In the genomic region with DNA sequence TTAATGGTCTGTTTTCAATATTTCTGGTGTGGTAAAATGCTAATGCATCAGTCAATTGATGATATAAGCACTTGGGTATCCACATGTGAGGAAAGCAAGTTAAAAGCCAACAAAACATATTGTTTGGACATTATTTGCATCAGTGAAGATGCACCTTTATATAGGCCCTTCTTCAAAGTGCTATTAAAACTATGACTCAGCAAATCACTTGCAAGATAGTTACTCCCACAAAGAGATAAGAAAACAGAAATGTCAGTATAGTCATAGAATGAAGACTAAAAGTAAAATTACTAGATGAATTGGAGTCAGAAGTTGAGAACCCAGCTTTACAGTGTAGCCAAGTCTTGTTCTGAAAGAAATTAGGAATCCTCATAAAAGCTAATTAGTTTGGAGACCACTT, we compare ENCODE assay signal across 2 cellular contexts.
TF ChIP-seq lines count a peak whose summit lies in the region.

No MANE protein-coding gene starts in this region.

TF ChIP-seq in HepG2, 621 proteins besides CTCF, POLR2A, EP300 and RAD21 (continues in another document):
- TF ChIP-seq NFE2L2 (IDR thresholded peaks at IDR 0.05; ENCODE audit: low read length), result peak; percentile 87
- TF ChIP-seq SALL2 (CRISPR knock-in tag; IDR thresholded peaks at IDR 0.05), result no peak
- no peak for TF ChIP-seq ZNF660 (CRISPR knock-in tag; IDR thresholded peaks at IDR 0.05; ENCODE audit: borderline replicate concordance, low read depth)
- no peak for TF ChIP-seq MXI1 (IDR thresholded peaks at IDR 0.05; ENCODE audit: borderline replicate concordance, low read depth, low read length)
- no peak for TF ChIP-seq ZNF414 (CRISPR knock-in tag; IDR thresholded peaks at IDR 0.05)
- TF ChIP-seq, protein P1, sequence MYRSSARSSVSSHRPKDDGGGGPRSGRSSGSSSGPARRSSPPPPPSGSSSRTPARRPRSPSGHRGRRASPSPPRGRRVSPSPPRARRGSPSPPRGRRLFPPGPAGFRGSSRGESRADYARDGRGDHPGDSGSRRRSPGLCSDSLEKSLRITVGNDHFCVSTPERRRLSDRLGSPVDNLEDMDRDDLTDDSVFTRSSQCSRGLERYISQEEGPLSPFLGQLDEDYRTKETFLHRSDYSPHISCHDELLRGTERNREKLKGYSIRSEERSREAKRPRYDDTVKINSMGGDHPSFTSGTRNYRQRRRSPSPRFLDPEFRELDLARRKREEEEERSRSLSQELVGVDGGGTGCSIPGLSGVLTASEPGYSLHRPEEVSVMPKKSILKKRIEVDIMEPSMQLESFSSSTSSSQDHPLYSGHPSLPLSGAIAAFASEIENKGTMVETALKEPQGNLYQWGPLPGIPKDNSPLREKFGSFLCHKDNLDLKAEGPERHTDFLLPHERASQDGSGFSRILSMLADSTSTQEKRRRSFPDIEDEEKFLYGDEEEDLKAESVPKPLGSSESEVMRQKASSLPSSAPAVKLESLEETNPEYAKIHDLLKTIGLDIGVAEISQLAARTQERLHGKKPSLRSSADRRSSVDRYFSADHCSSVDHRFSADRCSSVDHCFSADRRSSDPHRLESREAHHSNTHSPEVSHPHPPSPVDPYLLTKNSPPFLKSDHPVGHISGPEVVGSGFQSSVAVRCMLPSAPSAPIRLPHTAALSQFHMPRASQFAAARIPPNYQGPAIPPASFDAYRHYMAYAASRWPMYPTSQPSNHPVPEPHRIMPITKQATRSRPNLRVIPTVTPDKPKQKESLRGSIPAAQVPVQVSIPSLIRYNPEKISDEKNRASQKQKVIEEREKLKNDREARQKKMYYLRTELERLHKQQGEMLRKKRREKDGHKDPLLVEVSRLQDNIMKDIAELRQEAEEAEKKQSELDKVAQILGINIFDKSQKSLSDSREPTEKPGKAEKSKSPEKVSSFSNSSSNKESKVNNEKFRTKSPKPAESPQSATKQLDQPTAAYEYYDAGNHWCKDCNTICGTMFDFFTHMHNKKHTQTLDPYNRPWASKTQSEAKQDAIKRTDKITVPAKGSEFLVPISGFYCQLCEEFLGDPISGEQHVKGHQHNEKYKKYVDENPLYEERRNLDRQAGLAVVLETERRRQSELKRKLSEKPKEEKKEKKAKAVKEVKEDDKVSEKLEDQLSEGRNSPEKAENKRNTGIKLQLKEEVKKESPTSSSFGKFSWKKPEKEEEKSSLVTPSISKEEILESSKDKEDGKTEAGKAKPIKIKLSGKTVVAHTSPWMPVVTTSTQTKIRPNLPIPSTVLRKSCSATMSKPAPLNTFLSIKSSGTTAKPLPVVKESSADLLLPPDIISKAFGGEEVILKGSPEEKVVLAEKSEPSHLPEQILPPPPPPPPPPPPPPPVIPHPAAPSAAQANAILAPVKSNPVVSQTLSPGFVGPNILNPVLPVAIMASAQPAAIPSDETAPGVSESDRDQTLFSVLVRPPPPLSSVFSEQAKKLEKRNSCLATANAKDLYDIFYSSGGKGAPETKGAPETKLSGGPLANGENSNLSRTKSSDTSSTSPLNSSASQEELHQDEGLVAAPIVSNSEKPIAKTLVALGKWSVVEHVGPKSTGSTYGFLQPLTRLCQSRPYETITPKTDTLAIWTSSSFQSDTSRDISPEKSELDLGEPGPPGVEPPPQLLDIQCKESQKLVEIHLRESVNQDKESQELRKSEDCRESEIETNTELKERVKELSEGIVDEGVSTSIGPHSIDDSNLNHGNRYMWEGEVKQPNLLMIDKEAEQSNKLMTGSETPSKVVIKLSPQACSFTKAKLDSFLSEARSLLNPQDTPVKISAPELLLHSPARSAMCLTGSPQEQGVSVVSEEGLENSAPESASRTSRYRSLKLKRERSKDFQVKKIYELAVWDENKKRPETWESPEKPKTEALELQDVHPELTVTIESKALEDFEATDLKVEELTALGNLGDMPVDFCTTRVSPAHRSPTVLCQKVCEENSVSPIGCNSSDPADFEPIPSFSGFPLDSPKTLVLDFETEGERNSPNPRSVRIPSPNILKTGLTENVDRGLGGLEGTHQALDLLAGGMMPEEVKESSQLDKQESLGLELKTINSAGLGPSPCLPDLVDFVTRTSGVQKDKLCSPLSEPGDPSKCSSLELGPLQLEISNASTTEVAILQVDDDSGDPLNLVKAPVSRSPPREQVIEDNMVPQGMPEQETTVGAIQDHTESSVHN (CRISPR knock-in tag; IDR thresholded peaks at IDR 0.05), result no peak
- TF ChIP-seq, protein P2, sequence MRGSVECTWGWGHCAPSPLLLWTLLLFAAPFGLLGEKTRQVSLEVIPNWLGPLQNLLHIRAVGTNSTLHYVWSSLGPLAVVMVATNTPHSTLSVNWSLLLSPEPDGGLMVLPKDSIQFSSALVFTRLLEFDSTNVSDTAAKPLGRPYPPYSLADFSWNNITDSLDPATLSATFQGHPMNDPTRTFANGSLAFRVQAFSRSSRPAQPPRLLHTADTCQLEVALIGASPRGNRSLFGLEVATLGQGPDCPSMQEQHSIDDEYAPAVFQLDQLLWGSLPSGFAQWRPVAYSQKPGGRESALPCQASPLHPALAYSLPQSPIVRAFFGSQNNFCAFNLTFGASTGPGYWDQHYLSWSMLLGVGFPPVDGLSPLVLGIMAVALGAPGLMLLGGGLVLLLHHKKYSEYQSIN (CRISPR knock-in tag; IDR thresholded peaks at IDR 0.05; ENCODE audit: borderline replicate concordance), result no peak
- no peak for TF ChIP-seq HMGXB4 (CRISPR knock-in tag; IDR thresholded peaks at IDR 0.05; ENCODE audit: borderline replicate concordance in 1 of 2, low read depth in 1 of 2)
- TF ChIP-seq MAFF (IDR thresholded peaks at IDR 0.05; ENCODE audit: low read depth, low read length), result peak; percentile 64
- TF ChIP-seq MAFK (conservative IDR thresholded peaks at IDR 0.05 in 1 of 2, IDR thresholded peaks at IDR 0.05 in 1 of 2; ENCODE audit: low read length in 2 of 2), result peak; percentile 59 to 82
- TF ChIP-seq ZNF30 (CRISPR knock-in tag; IDR thresholded peaks at IDR 0.05), result no peak
- TF ChIP-seq ZNF331 (CRISPR knock-in tag; IDR thresholded peaks at IDR 0.05), result no peak
- TF ChIP-seq GTF3A (CRISPR knock-in tag; conservative IDR thresholded peaks at IDR 0.05), result no peak

TF ChIP-seq in K562, 482 proteins besides CTCF, POLR2A, EP300 and RAD21:
- TF ChIP-seq C11orf30 (IDR thresholded peaks at IDR 0.05; ENCODE audit: low read depth) (peak; percentile 42; the same call in 1 of the 2 replicates), MXD1 (CRISPR knock-in tag; IDR thresholded peaks at IDR 0.05; ENCODE audit: borderline replicate concordance, poor library complexity, severe bottlenecking) (no peak), ZNF316 (IDR thresholded peaks at IDR 0.05) (peak; percentile 74), NFE2 (IDR thresholded peaks at IDR 0.05; ENCODE audit: low read depth) (peak; percentile 51; the same call in 1 of the 2 replicates), MAFG (tag; conservative IDR thresholded peaks at IDR 0.05) (peak; percentile 74), MAFF (IDR thresholded peaks at IDR 0.05; ENCODE audit: low read length) (peak; percentile 32)
TF ChIP-seq in K562: peak in this region for 5.
